Comparison of ENCODE assay signal across 9 cellular contexts in genomic region chr6:227074-227782, GRCh38.
DNase-seq lines count a peak whose midpoint lies in the region; ATAC-seq and TF ChIP-seq lines count a peak whose summit lies in the region.
"Had no signal": no experiment of that assay in that cellular context is flagged by ENCODE, and none has a peak within 500 bp of the region (broad histone marks: within the 10 kb centered on the region; RNA-seq: fewer than 3 reads in every experiment).

No MANE protein-coding gene starts in this region.

- DNase-seq in hepatocyte (ENCODE audit: low spot score) (no peak), NCI-H187 treated with DMSO at 0.1 percent for 48 hours (lab: John Stamatoyannopoulos, UW) (no peak), stomach (no peak), HEK293T (ENCODE audit: extremely low spot score) (no peak), DMS 273 (lab: John Stamatoyannopoulos, UW; ENCODE audit: unreplicated experiment) (no peak)
- DNase-seq: activated T-cell treated with anti-CD3 and anti-CD28 coated beads, Interleukin-2, amount 50 U/mL, for 1 hour had no signal

- POLR2A ChIA-PET in HEK293T (lab: Yijun Ruan, JAX) = no interaction called here

- no peak for TF ChIP-seq POLR2A in stomach (IDR thresholded peaks at IDR 0.05)

- no peaks in the 10 kb centered on the region for H3K79me2 ChIP-seq in hepatocyte

- intact Hi-C loops in stomach (cut with DNase I; ENCODE audit: low total_unique reads) = no loop called here

- no peak overlapping the region for H3K27ac ChIP-seq in hepatocyte
- H3K27ac ChIP-seq in stomach = no peak overlapping the region

- H3K4me3 ChIP-seq in hepatocyte (no peak overlapping the region), stomach (no peak overlapping the region)

- CTCF ChIA-PET in HEK293T (lab: Yijun Ruan, JAX) = no interaction called here

- no peak overlapping the region for H2AFZ ChIP-seq in hepatocyte

- ATAC-seq in GM19463 (IDR thresholded peaks at IDR 0.05; ENCODE audit: unreplicated experiment) (peak; percentile 25), HG03460 (IDR thresholded peaks at IDR 0.05; ENCODE audit: unreplicated experiment) (peak; percentile 36)

- TF ChIP-seq EP300 in stomach (IDR thresholded peaks at IDR 0.05) = no peak

- H3K27me3 ChIP-seq in hepatocyte (no peaks in the 10 kb centered on the region), stomach (peaks cover 0 to 24% (median 0%) of the 10 kb centered on the region in 3 donors)

- no peaks in the 10 kb centered on the region for H3K9me2 ChIP-seq in hepatocyte (replicated peaks; ENCODE audit: insufficient read depth)

- no peaks in the 10 kb centered on the region for H4K20me1 ChIP-seq in hepatocyte (ENCODE audit: insufficient read depth, poor library complexity, severe bottlenecking)

- H3K4me1 ChIP-seq in hepatocyte (ENCODE audit: insufficient read depth) = no peaks in the 10 kb centered on the region
- H3K4me1 ChIP-seq in stomach = peaks cover 0 to 9% (median 4%) of the 10 kb centered on the region in 4 donors

- H3K9me3 ChIP-seq in hepatocyte (ENCODE audit: low read depth) = no peaks in the 10 kb centered on the region
- H3K9me3 ChIP-seq in stomach = no peaks in the 10 kb centered on the region

- H3K36me3 ChIP-seq in hepatocyte (replicated peaks; ENCODE audit: insufficient read depth, low read depth) (no peaks in the 10 kb centered on the region), stomach (no peaks in the 10 kb centered on the region)

- H3K4me2 ChIP-seq in hepatocyte = no peak overlapping the region

- TF ChIP-seq CTCF in GM12872 (IDR thresholded peaks at IDR 0.05; ENCODE audit: insufficient read depth, low read depth, low read length) (peak; percentile 57), hepatocyte (IDR thresholded peaks at IDR 0.05; ENCODE audit: poor library complexity) (peak; percentile 15), stomach (IDR thresholded peaks at IDR 0.05) (no peak)

- 93% methylated on average over 17 of the region's 17 CpGs for WGBS in hepatocyte (ENCODE audit: low lambda C conversion rate, missing lambda C conversion rate)
- 82 to 89% (median 87%) methylated on average over 17 of the region's 17 CpGs for WGBS in stomach, 5 donors

TF ChIP-seq in HEK293T, 16 proteins besides CTCF, POLR2A, EP300 and RAD21:
- TF ChIP-seq LEF1 (IDR thresholded peaks at IDR 0.05; ENCODE audit: borderline replicate concordance) (no peak), FOXK2 (IDR thresholded peaks at IDR 0.05) (no peak), ARNT (IDR thresholded peaks at IDR 0.05) (no peak), CTBP1 (IDR thresholded peaks at IDR 0.05; ENCODE audit: borderline replicate concordance) (no peak), BHLHE40 (IDR thresholded peaks at IDR 0.05; ENCODE audit: borderline replicate concordance) (no peak), FOXA1 (IDR thresholded peaks at IDR 0.05) (no peak), ELF4 (IDR thresholded peaks at IDR 0.05) (no peak)

Comparison
In these comparisons a context has a peak if more than half of its experiments do, and no peak if none do; other contexts are left out.
1. CTCF ChIP-seq: peak in GM12872 (single experiment) and hepatocyte (single experiment); none in stomach (0 of 7).